In the genomic region with DNA sequence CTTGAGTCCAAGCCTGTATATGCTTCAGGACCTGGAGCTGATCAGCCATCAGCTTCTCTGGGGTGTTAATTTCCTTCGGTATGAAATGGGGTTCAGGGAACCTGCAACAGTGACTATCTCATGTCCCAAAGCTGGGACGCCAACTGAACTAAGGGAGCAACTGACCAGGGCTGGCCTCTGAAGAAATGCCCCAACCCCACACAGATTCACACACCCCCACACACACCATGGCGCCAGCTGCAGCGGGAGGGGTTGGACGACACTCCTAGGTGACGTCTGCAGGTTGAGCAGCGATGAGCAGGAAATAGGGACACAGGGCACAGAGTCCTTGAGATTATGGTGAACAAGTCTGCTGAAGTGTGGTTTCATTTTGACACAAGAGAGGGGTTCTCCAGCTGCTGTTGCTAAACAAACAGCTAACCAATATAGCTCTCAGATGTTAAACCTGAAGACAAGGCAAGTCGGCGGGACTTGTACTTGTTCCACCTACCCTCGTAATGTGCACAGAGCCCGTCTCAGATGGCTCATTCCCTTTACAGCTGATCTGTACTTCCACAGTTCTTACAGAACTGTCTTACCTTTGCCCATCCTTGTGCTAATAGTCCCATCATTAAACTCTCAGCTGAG, we compare ENCODE assay signal across 2 cellular contexts.
TF ChIP-seq lines count a peak whose summit lies in the region.

No MANE protein-coding gene starts in this region.

TF ChIP-seq in GM12891, 5 proteins besides CTCF, POLR2A, EP300 and RAD21 (continued from another document):
- TF ChIP-seq PAX5 (IDR thresholded peaks at IDR 0.05; ENCODE audit: insufficient read depth, low read length, severe bottlenecking) (no peak), POU2F2 (IDR thresholded peaks at IDR 0.05; ENCODE audit: low read depth, low read length) (peak; percentile 62; the same call in 1 of the 2 replicates), POLR2AphosphoS5 (IDR thresholded peaks at IDR 0.05; ENCODE audit: low read depth, low read length) (no peak; the same call in 1 of the 2 replicates)

TF ChIP-seq in IMR-90, 13 proteins besides CTCF, POLR2A, EP300 and RAD21 (continued from another document):
- TF ChIP-seq MAFK (IDR thresholded peaks at IDR 0.05; ENCODE audit: low read depth, low read length) (no peak), CHD1 (IDR thresholded peaks at IDR 0.05; ENCODE audit: low read depth, low read length) (no peak), MAZ (IDR thresholded peaks at IDR 0.05; ENCODE audit: borderline replicate concordance, low read depth, low read length) (no peak), CEBPB (IDR thresholded peaks at IDR 0.05; ENCODE audit: low read depth, low read length) (no peak), BHLHE40 (IDR thresholded peaks at IDR 0.05; ENCODE audit: low read depth, low read length) (no peak), RFX5 (IDR thresholded peaks at IDR 0.05; ENCODE audit: low read depth, low read length) (no peak), FOS (IDR thresholded peaks at IDR 0.05; ENCODE audit: low read depth, low read length) (no peak)
- TF ChIP-seq, protein P1, sequence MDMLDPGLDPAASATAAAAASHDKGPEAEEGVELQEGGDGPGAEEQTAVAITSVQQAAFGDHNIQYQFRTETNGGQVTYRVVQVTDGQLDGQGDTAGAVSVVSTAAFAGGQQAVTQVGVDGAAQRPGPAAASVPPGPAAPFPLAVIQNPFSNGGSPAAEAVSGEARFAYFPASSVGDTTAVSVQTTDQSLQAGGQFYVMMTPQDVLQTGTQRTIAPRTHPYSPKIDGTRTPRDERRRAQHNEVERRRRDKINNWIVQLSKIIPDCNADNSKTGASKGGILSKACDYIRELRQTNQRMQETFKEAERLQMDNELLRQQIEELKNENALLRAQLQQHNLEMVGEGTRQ (IDR thresholded peaks at IDR 0.05; ENCODE audit: low read depth, low read length), result no peak
